ENCODE assay signal across 8 cellular contexts in the genomic region with DNA sequence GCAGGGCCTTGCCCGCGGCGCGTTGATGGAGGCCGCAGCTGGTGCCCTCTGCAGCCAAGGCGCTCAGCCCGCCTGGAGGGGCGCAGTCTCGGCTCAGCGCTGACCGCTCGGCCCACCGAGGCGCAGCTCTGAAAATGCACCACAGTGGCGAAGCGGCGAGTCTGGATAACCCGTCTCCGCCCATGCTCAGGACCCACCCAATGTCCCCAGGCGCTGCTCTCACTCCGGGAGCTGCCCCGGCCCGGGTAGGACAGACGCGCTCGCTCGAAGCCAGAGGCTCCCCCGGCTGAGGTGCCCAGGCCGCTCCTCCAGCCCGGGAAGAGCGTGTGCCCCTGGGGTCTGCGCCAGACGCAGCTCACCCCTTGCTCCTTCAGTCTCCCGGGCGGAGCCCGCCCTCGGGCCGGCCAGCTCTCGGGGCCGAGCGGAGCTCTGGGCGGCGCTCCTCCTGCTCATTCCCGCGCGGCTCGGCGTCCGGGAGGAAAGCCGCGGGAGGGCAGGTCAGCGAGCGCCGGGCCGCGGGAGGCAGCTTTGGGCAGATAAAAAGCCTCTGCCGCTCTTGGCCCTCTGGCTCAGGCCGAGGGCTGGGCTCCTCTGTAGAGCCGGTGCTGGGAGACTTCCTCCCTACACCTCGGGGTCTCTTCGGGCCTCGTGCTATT. TPM values are rescaled to one million over a fixed set of nuclear protein-coding genes. Genes with fewer than 3 reads are reported as not detected.
DNase-seq lines count a peak whose midpoint lies in the region; ATAC-seq and TF ChIP-seq lines count a peak whose summit lies in the region.

No MANE protein-coding gene starts in this region.

- H3K27me3 Mint-ChIP-seq in memory B cell: peaks cover 31% of the 10 kb centered on the region

- peaks cover 44% of the 10 kb centered on the region for H3K4me1 ChIP-seq in upper lobe of right lung

- no peaks in the 10 kb centered on the region for H3K9me3 ChIP-seq in upper lobe of right lung

- ATAC-seq in HG02885 (IDR thresholded peaks at IDR 0.05; ENCODE audit: poor library complexity, unreplicated experiment) (peak; percentile 45), memory B cell (ENCODE audit: low read depth) (peak; percentile 55), upper lobe of right lung (peak; percentile 70)

- peak overlapping the region in 58 of 59 donors; percentile 40 to 94 (median 80) for H3K27ac ChIP-seq in dorsolateral prefrontal cortex
- H3K27ac ChIP-seq in upper lobe of right lung: no peak overlapping the region

- in situ Hi-C loops in ACHN (cut with HindIII; ENCODE audit: low pct_ligation_motif_present, low pct_unique_long_range_greater_than_20kb, low sequenced_read_pairs): no loop called here

- no peak overlapping the region for H3K27ac Mint-ChIP-seq in memory B cell

- H3K36me3 Mint-ChIP-seq in memory B cell: peaks cover 3% of the 10 kb centered on the region

- H3K27me3 ChIP-seq in dorsolateral prefrontal cortex (peaks cover 0 to 52% (median 34%) of the 10 kb centered on the region in 45 donors), upper lobe of right lung (peaks cover 54% of the 10 kb centered on the region)

- TF ChIP-seq CTCF in GM10266 (IDR thresholded peaks at IDR 0.05; ENCODE audit: control insufficient read depth, insufficient read depth, low read depth, missing control alignments) (peak; percentile 43), dorsolateral prefrontal cortex (IDR thresholded peaks at IDR 0.05 in 54 of 56, conservative IDR thresholded peaks at IDR 0.05 in 2 of 56; ENCODE audit: low read depth in 1 of 56, partially characterized antibody in 56 of 56) (peak in 13 of 56 donors; percentile 2 to 40 (median 18)), upper lobe of right lung (IDR thresholded peaks at IDR 0.05) (no peak)

- H3K4me3 ChIP-seq in dorsolateral prefrontal cortex: peak overlapping the region; percentile 43 to 77 (median 63)
- H3K4me3 ChIP-seq in upper lobe of right lung: peak overlapping the region; percentile 41

- H3K4me3 Mint-ChIP-seq in memory B cell: peak overlapping the region; percentile 72

- peak; percentile 70 for DNase-seq in ACHN
- peak; percentile 50 for DNase-seq in GM10266 (ENCODE audit: extremely low spot score)
- peak; percentile 78 for DNase-seq in RPMI7951 (ENCODE audit: low read depth)
- DNase-seq in dorsolateral prefrontal cortex: peak in 4 of 10 donors; percentile 17 to 70 (median 48)
- peak in 1 of 2 donors; percentile 23 for DNase-seq in memory B cell (ENCODE audit: low spot score in 2 of 2)
- DNase-seq in upper lobe of right lung: peak; percentile 69
- no peak for DNase-seq in NCI-H2107 treated with DMSO at 0.1 percent for 48 hours (lab: John Stamatoyannopoulos, UW; ENCODE audit: unreplicated experiment)

- peaks cover 37% of the 10 kb centered on the region for H3K4me1 Mint-ChIP-seq in memory B cell

- H3K9me3 Mint-ChIP-seq in memory B cell: no peaks in the 10 kb centered on the region

- no peaks in the 10 kb centered on the region for H3K36me3 ChIP-seq in upper lobe of right lung

- intact Hi-C loops in dorsolateral prefrontal cortex (cut with DNase I): loop anchor here in 1 of 2 donors (5.0 to 10.0 kb wide), 3 partner anchors 42 to 180 kb away; partner anchors contain the start of gene PSMD14
- intact Hi-C loops in upper lobe of right lung (cut with DNase I): no loop called here

RNA-seq across cellular contexts. Expression of gene TBR1, which starts 1.6 kb away (rescaled TPM):
- total RNA-seq in RPMI7951 (2014; rRNA removed; shearing (Covaris generic)): under 0.01 TPM in 1 of 2 replicates, not detected in the other
- 100 to 1,000 TPM in 55 of 120 experiments, 10 to 100 TPM in 65; 44.3 to 153 (median 97.3) TPM for total RNA-seq in dorsolateral prefrontal cortex
- total RNA-seq in upper lobe of right lung: not detected

Comparison
In these comparisons a context has a peak if more than half of its experiments do, and no peak if none do; other contexts are left out.
1. RNA of gene TBR1, which starts 1.6 kb away (total RNA-seq): 44.3 to 153 TPM in dorsolateral prefrontal cortex; under 0.01 TPM in RPMI7951 and not detected in upper lobe of right lung (single experiment); every median in the first group is over 10 times any median in the second.
2. Peak in every context shown above with its lines, with median percentiles within 50 percentile points of each other: ATAC-seq.